Comparison of ENCODE assay signal across 20 cellular contexts in genomic region chr2:126494593-126494992, GRCh38.
DNase-seq lines count a peak whose midpoint lies in the region; ATAC-seq lines count a peak whose summit lies in the region.
"Had no signal": no experiment of that assay in that cellular context is flagged by ENCODE, and none has a peak within 500 bp of the region (broad histone marks: within the 10 kb centered on the region; RNA-seq: fewer than 3 reads in every experiment).

No MANE protein-coding gene starts in this region.

- CTCF ChIA-PET in activated CD8-positive, alpha-beta T cell treated with anti-CD3 and anti-CD28 coated beads, Interleukin-2, amount 10 ng/mL, durations not matched to agents 7 days and 5 days (lab: Charles Lee), result no interaction called here

- POLR2A ChIA-PET in activated CD8-positive, alpha-beta T cell treated with anti-CD3 and anti-CD28 coated beads, Interleukin-2, amount 10 ng/mL, durations not matched to agents 7 days and 5 days (lab: Charles Lee), result no interaction called here

- H3K4me1 Mint-ChIP-seq in activated CD8-positive, alpha-beta T cell treated with anti-CD3 and anti-CD28 coated beads, Interleukin-2, amount 10 ng/mL, durations not matched to agents 7 days and 5 days (ENCODE audit: low read depth), result no peaks in the 10 kb centered on the region
- H3K4me1 Mint-ChIP-seq: T-helper 17 cell had no signal

- DNase-seq in NCI-H524 (lab: John Stamatoyannopoulos, UW) (no peak), HK-2 (ENCODE audit: unreplicated experiment) (no peak)
- DNase-seq in activated CD8-positive, alpha-beta T cell treated with anti-CD3 and anti-CD28 coated beads, Interleukin-2, amount 10 ng/mL, durations not matched to agents 7 days and 5 days, result no peak
- DNase-seq: Caco-2; CD4-positive, alpha-beta T cell; DND-41; NCI-H1092; NCI-H1436; NCI-H187 treated with DMSO at 0.1 percent for 48 hours; NCI-H2107; NCI-H510A; NCI-H748 treated with DMSO at 0.1 percent for 48 hours; SHP77 treated with DMSO at 0.1 percent for 48 hours; SW 1271; T-helper 17 cell had no signal

- H3K27me3 Mint-ChIP-seq in activated CD8-positive, alpha-beta T cell treated with anti-CD3 and anti-CD28 coated beads, Interleukin-2, amount 10 ng/mL, durations not matched to agents 7 days and 5 days (ENCODE audit: low read depth), result peaks cover 3% of the 10 kb centered on the region

- H3K36me3 Mint-ChIP-seq in activated CD8-positive, alpha-beta T cell treated with anti-CD3 and anti-CD28 coated beads, Interleukin-2, amount 10 ng/mL, durations not matched to agents 7 days and 5 days (ENCODE audit: low read depth), result no peaks in the 10 kb centered on the region

- no peak overlapping the region for H3K4me3 Mint-ChIP-seq in activated CD8-positive, alpha-beta T cell treated with anti-CD3 and anti-CD28 coated beads, Interleukin-2, amount 10 ng/mL, durations not matched to agents 7 days and 5 days
- H3K4me3 Mint-ChIP-seq: CD4-positive, alpha-beta T cell; T-helper 17 cell had no signal

- peak; percentile 30 for ATAC-seq in GM18867 (IDR thresholded peaks at IDR 0.05; ENCODE audit: unreplicated experiment)
- ATAC-seq in GM19467 (IDR thresholded peaks at IDR 0.05; ENCODE audit: unreplicated experiment), result peak; percentile 52
- ATAC-seq in HG03354 (IDR thresholded peaks at IDR 0.05; ENCODE audit: poor library complexity, severe bottlenecking, unreplicated experiment), result peak; percentile 62
- ATAC-seq in activated CD8-positive, alpha-beta T cell treated with anti-CD3 and anti-CD28 coated beads, Interleukin-2, amount 10 ng/mL, durations not matched to agents 7 days and 5 days, result no peak
- ATAC-seq in HG03135 (IDR thresholded peaks at IDR 0.05; ENCODE audit: unreplicated experiment), result no peak
- ATAC-seq: K562, T-helper 17 cell had no signal

- no peak overlapping the region for H3K27ac Mint-ChIP-seq in activated CD8-positive, alpha-beta T cell treated with anti-CD3 and anti-CD28 coated beads, Interleukin-2, amount 10 ng/mL, durations not matched to agents 7 days and 5 days
- H3K27ac Mint-ChIP-seq: CD4-positive, alpha-beta T cell; T-helper 17 cell had no signal

- H3K9me3 Mint-ChIP-seq in activated CD8-positive, alpha-beta T cell treated with anti-CD3 and anti-CD28 coated beads, Interleukin-2, amount 10 ng/mL, durations not matched to agents 7 days and 5 days (ENCODE audit: insufficient read depth), result peaks cover 6% of the 10 kb centered on the region

Comparison
In these comparisons a context has a peak if more than half of its experiments do, and no peak if none do; other contexts are left out.
1. ATAC-seq: peak in GM18867 (single experiment), GM19467 (single experiment) and HG03354 (single experiment); none in activated CD8-positive, alpha-beta T cell treated with anti-CD3 and anti-CD28 coated beads, Interleukin-2, amount 10 ng/mL, durations not matched to agents 7 days and 5 days (single experiment) and HG03135 (single experiment).